In the genomic region with DNA sequence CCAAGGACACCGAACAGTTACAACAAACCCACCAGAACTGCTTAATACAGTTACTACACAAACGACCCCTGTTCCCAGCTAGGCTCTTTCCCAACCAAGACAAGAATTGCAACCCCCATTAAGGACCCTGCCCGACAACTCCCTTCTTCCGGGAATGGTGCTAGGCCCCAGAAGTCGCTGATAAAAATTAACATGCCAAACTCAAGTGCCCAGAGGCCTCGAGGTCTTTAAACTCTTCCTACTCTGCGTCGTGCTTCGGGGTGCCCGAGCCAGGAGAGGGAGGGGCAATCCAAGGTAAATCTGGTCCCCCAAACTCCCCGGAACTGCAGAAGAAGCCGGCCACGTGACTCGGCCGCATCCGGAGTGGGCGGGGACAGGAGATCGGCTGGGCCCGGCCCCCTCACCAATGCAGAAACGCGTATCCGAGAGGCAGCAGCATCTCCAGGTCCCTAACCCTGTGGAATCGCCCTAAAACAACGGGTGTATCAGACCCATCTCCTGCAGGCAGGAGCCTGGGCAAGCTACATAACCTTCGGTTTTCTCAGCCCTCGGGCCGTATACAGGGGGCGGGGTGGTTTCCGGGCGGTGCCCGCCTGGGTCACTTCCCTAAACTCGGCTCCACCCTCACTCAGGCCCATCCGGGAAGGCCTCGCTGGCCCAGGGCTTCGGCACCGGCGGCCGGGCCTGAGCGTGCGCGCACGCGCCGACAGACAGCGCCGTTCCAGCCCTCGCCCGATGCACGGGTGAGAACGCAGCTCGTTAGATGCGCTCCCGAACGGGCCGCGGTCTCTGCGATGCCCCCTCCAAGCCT, we compare ENCODE assay signal across 8 cellular contexts. TPM values are rescaled to one million over a fixed set of nuclear protein-coding genes. Genes with fewer than 3 reads are reported as not detected.
A peak's percentile ranks its signal among the peaks of the same experiment; 100 is the strongest.
DNase-seq lines count a peak whose midpoint lies in the region; ATAC-seq and TF ChIP-seq lines count a peak whose summit lies in the region.

No MANE protein-coding gene starts in this region.

- H3F3A ChIP-seq in GM23338 (replicated peaks; ENCODE audit: low read depth), result peaks cover 66% of the 10 kb centered on the region

- peaks cover 29% of the 10 kb centered on the region for H3K4me1 Mint-ChIP-seq in GM23338

- H3K4me3 Mint-ChIP-seq in GM23338, result peak overlapping the region; percentile 90

- ATAC-seq in DND-41 (ENCODE audit: insufficient read depth, low read depth) (no peak), GM23338 (peak; percentile 4), GM21515 (IDR thresholded peaks at IDR 0.05; ENCODE audit: unreplicated experiment) (no peak)

- H3K36me3 ChIP-seq in DND-41 (ENCODE audit: insufficient read depth, low read length), result peaks cover 70% of the 10 kb centered on the region
- peaks cover 28% of the 10 kb centered on the region for H3K36me3 ChIP-seq in GM23338 (ENCODE audit: insufficient read depth)

- no peaks in the 10 kb centered on the region for H3K9me3 ChIP-seq in DND-41 (ENCODE audit: insufficient read depth, low read length, severe bottlenecking)

- H3K4me2 ChIP-seq in DND-41 (ENCODE audit: insufficient read depth, low read length) (peak overlapping the region; percentile 72), GM23338 (peak overlapping the region; percentile 95)

- H3K4me1 ChIP-seq in DND-41 (ENCODE audit: insufficient read depth, low read length) (peaks cover 43% of the 10 kb centered on the region), GM23338 (ENCODE audit: insufficient read depth) (peaks cover 11% of the 10 kb centered on the region)

- TF ChIP-seq CTCF in DND-41 (IDR thresholded peaks at IDR 0.05; ENCODE audit: borderline replicate concordance, extremely low read depth, low read length, poor library complexity, severe bottlenecking) (no peak), GM23338 (conservative IDR thresholded peaks at IDR 0.05; ENCODE audit: low read depth in 2 of 2) (no peak)

- H3K27ac Mint-ChIP-seq in GM23338, result peak overlapping the region; percentile 80

- H4K20me1 ChIP-seq in DND-41 (ENCODE audit: insufficient read depth, low read length) (peaks cover 68% of the 10 kb centered on the region), GM23338 (replicated peaks; ENCODE audit: insufficient read depth) (peaks cover 33% of the 10 kb centered on the region)

- H2AFZ ChIP-seq in DND-41 (ENCODE audit: low read depth, low read length), result peak overlapping the region; percentile 1; the same call in 1 of the 2 replicates
- no peak overlapping the region for H2AFZ ChIP-seq in GM23338

- H3K9ac ChIP-seq in DND-41 (ENCODE audit: low read depth, low read length), result peak overlapping the region; percentile 86

- H3K79me2 ChIP-seq in DND-41 (ENCODE audit: insufficient read depth, low read length) (peaks cover 59% of the 10 kb centered on the region), GM23338 (replicated peaks; ENCODE audit: insufficient read depth) (peaks cover 50% of the 10 kb centered on the region)

- H3K27ac ChIP-seq in DND-41 (ENCODE audit: low read length) (peak overlapping the region; percentile 84), GM23338 (ENCODE audit: low read depth) (peak overlapping the region; percentile 74; the same call in 1 of the 2 replicates)

- peaks cover 47% of the 10 kb centered on the region for H3K27me3 Mint-ChIP-seq in GM23338 (ENCODE audit: insufficient read depth, low read depth, poor library complexity)

- no peaks in the 10 kb centered on the region for H3K9me2 ChIP-seq in GM23338 (ENCODE audit: insufficient read depth)

- no peaks in the 10 kb centered on the region for H3K27me3 ChIP-seq in DND-41 (ENCODE audit: insufficient read depth, low read length, poor library complexity)
- H3K27me3 ChIP-seq in GM23338 (ENCODE audit: insufficient read depth), result no peaks in the 10 kb centered on the region

- H3K4me3 ChIP-seq in DND-41 (ENCODE audit: low read depth in 1 of 2, low read length in 2 of 2) (peak overlapping the region; percentile 50 to 72), GM23338 (peak overlapping the region; percentile 93)

- H3K36me3 Mint-ChIP-seq in GM23338 (ENCODE audit: low read depth), result peaks cover 58% of the 10 kb centered on the region

- DNase-seq in DND-41 (peak; percentile 86), GM23338 (ENCODE audit: low spot score) (peak; percentile 85), NCI-H146 (lab: John Stamatoyannopoulos, UW) (peak; percentile 52), cerebellar cortex (ENCODE audit: low spot score) (peak; percentile 55), kidney tubule cell (ENCODE audit: low spot score) (peak; percentile 73)
- peak; percentile 69 for DNase-seq in activated CD4-positive, alpha-beta T cell treated with anti-CD3 and anti-CD28 coated beads for 1 hour
- DNase-seq in stimulated activated CD4-positive, alpha-beta T cell treated with anti-CD3 and anti-CD28 coated beads, Interleukin-15, amount 100 ng/mL, for 48 hours (ENCODE audit: low read depth in 2 of 2), result peak; percentile 71 to 81

- peaks cover 8% of the 10 kb centered on the region; the same call in 2 of the 3 replicates for H3K9me3 Mint-ChIP-seq in GM23338

TF ChIP-seq in GM23338, 12 proteins besides CTCF, POLR2A, EP300 and RAD21 (continues in another document):
- TF ChIP-seq STAT1 (IDR thresholded peaks at IDR 0.05; ENCODE audit: unreplicated experiment), result no peak
- TF ChIP-seq CREB1 (CRISPR knock-in tag; IDR thresholded peaks at IDR 0.05; ENCODE audit: low read depth), result no peak
- TF ChIP-seq, protein P1, sequence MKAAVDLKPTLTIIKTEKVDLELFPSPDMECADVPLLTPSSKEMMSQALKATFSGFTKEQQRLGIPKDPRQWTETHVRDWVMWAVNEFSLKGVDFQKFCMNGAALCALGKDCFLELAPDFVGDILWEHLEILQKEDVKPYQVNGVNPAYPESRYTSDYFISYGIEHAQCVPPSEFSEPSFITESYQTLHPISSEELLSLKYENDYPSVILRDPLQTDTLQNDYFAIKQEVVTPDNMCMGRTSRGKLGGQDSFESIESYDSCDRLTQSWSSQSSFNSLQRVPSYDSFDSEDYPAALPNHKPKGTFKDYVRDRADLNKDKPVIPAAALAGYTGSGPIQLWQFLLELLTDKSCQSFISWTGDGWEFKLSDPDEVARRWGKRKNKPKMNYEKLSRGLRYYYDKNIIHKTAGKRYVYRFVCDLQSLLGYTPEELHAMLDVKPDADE (IDR thresholded peaks at IDR 0.05), result peak; percentile 49; the same call in 1 of the 2 replicates
- TF ChIP-seq JUNB (IDR thresholded peaks at IDR 0.05; ENCODE audit: unreplicated experiment), result no peak
- TF ChIP-seq EZH2 (IDR thresholded peaks at IDR 0.05; ENCODE audit: low read depth, unreplicated experiment), result no peak
- TF ChIP-seq ZNF114 (CRISPR knock-in tag; IDR thresholded peaks at IDR 0.05), result no peak
- TF ChIP-seq POLR2AphosphoS5 (IDR thresholded peaks at IDR 0.05; ENCODE audit: low read depth), result peak; percentile 54
- TF ChIP-seq NANOG (IDR thresholded peaks at IDR 0.05; ENCODE audit: borderline replicate concordance), result no peak

RNA-seq across cellular contexts. Expression of gene CFL1, which starts 1.1 kb away (rescaled TPM):
- total RNA-seq in GM23338 (2014; rRNA removed; shearing (Covaris generic)), result 981 and 1,393 TPM in 2 replicates
- polyA plus RNA-seq in GM23338 (2016; fragmentation: Nextera tagmentation; extraction: Ambion mirVana), result 1,996 and 2,124 TPM in 2 replicates

RNA-seq across cellular contexts. Expression of gene MUS81, which starts 3.3 kb away (rescaled TPM):
- 35.5 and 48.6 TPM in 2 replicates for total RNA-seq in GM23338 (2014; rRNA removed; shearing (Covaris generic))
- polyA plus RNA-seq in GM23338 (2016; fragmentation: Nextera tagmentation; extraction: Ambion mirVana), result 38.5 and 39.1 TPM in 2 replicates

RNA-seq across cellular contexts. Expression of gene EFEMP2, which starts 15.7 kb away (rescaled TPM):
- total RNA-seq in GM23338 (2014; rRNA removed; shearing (Covaris generic)), result 4.5 and 9.4 TPM in 2 replicates
- polyA plus RNA-seq in GM23338 (2016; fragmentation: Nextera tagmentation; extraction: Ambion mirVana), result 7.4 and 8.0 TPM in 2 replicates

RNA-seq across cellular contexts. Expression of gene CTSW, which starts 22.7 kb away (rescaled TPM):
- not detected in 2 replicates for total RNA-seq in GM23338 (2014; rRNA removed; shearing (Covaris generic))
- 0.17 TPM in 1 of 2 replicates, not detected in the other for polyA plus RNA-seq in GM23338 (2016; fragmentation: Nextera tagmentation; extraction: Ambion mirVana)

RNA-seq across cellular contexts. Expression of gene SNX32, which starts 23.1 kb away (rescaled TPM):
- total RNA-seq in GM23338 (2014; rRNA removed; shearing (Covaris generic)), result 0.49 TPM in 1 of 2 replicates, not detected in the other
- 1.2 and 2.4 TPM in 2 replicates for polyA plus RNA-seq in GM23338 (2016; fragmentation: Nextera tagmentation; extraction: Ambion mirVana)
